ENCODE assay signal across 12 cellular contexts in genomic region chr12:122126713-122127597, GRCh38. TPM values are rescaled to one million over a fixed set of nuclear protein-coding genes. Genes with fewer than 3 reads are reported as not detected.
DNase-seq lines count a peak whose midpoint lies in the region; ATAC-seq and TF ChIP-seq lines count a peak whose summit lies in the region.
"Had no signal": no experiment of that assay in that cellular context is flagged by ENCODE, and none has a peak within 500 bp of the region (broad histone marks: within the 10 kb centered on the region; RNA-seq: fewer than 3 reads in every experiment).

No MANE protein-coding gene starts in this region.

- WGBS in spleen, 5 donors, result 82 to 91% (median 90%) methylated on average over 13 to 15 of the region's 15 CpGs

- H3K4me1 ChIP-seq in spleen, result peaks cover 6 to 48% (median 31%) of the 10 kb centered on the region in 6 donors

- TF ChIP-seq CTCF in VCaP (conservative IDR thresholded peaks at IDR 0.05) (peak; percentile 75), spleen (IDR thresholded peaks at IDR 0.05 in 8 of 11, conservative IDR thresholded peaks at IDR 0.05 in 3 of 11) (no peak)

- H3K36me3 ChIP-seq in spleen, result peaks cover 7 to 56% (median 46%) of the 10 kb centered on the region in 6 donors

- peak; percentile 28 for ATAC-seq in left ventricle myocardium superior
- no peak for ATAC-seq in HG03095 (IDR thresholded peaks at IDR 0.05; ENCODE audit: unreplicated experiment)
- ATAC-seq: HCT116 had no signal

- H3K27ac ChIP-seq in VCaP (peak overlapping the region; percentile 46), spleen (no peak overlapping the region)

- TF ChIP-seq POLR2A in spleen (IDR thresholded peaks at IDR 0.05), result no peak

- intact Hi-C loops in left ventricle myocardium superior (cut with micrococcal nuclease), result no loop called here
- intact Hi-C loops in spleen (cut with DNase I; ENCODE audit: low total_unique reads), result no loop called here

- DNase-seq in DMS 273 (lab: John Stamatoyannopoulos, UW; ENCODE audit: unreplicated experiment) (peak; percentile 10), DMS 273 treated with DMSO at 0.1 percent for 48 hours (lab: John Stamatoyannopoulos, UW) (no peak), left ventricle myocardium superior (peak; percentile 60), spleen (peak; percentile 51), D341Med (ENCODE audit: low spot score) (no peak)
- DNase-seq in stimulated activated CD8-positive, alpha-beta memory T cell treated with anti-CD3 and anti-CD28 coated beads, Interleukin-4, amount 100 ng/mL, for 48 hours, result no peak
- DNase-seq: colonic mucosa, GDM1 had no signal

- H3K9me3 ChIP-seq in spleen, result no peaks in the 10 kb centered on the region
- H3K9me3 ChIP-seq: colonic mucosa had no signal

- H3K27me3 ChIP-seq in spleen (replicated peaks in 1 of 7), result no peaks in the 10 kb centered on the region
- H3K27me3 ChIP-seq: colonic mucosa had no signal

- no peak overlapping the region for H3K4me3 ChIP-seq in spleen
- H3K4me3 ChIP-seq: colonic mucosa had no signal

RNA-seq across cellular contexts. Expression of gene IL31, which starts 47.1 kb away (rescaled TPM):
- not detected for total RNA-seq in left ventricle myocardium superior
- not detected for total RNA-seq in spleen
- not detected for polyA plus RNA-seq in spleen
- total RNA-seq: A172, colonic mucosa had no signal

RNA-seq across cellular contexts. Expression of gene MLXIP, which starts 48.4 kb away (rescaled TPM):
- total RNA-seq in left ventricle myocardium superior (30.2 TPM), spleen (10 to 100 TPM; 56.1 to 97.1 (median 79.7) TPM)
- 10 to 100 TPM in 2 of 3 donors, 1 to 10 TPM in 1; 7.8 to 28.3 (median 11.5) TPM for polyA plus RNA-seq in spleen

RNA-seq across cellular contexts. Expression of gene LRRC43, which starts 56.0 kb away (rescaled TPM):
- 1.4 TPM for total RNA-seq in left ventricle myocardium superior
- 1 to 10 TPM in 3 of 7 donors, under 1 TPM in 4; 0.37 to 5.2 (median 0.95) TPM for total RNA-seq in spleen
- polyA plus RNA-seq in spleen, result under 1 TPM; 0.13 to 0.24 (median 0.20) TPM
- total RNA-seq: A172 had no signal

Comparison
In these comparisons a context has a peak if more than half of its experiments do, and no peak if none do; other contexts are left out.
1. DNase-seq: peak in DMS 273 (single experiment), left ventricle myocardium superior (single experiment) and spleen (single experiment); none in DMS 273 treated with DMSO at 0.1 percent for 48 hours (single experiment), stimulated activated CD8-positive, alpha-beta memory T cell treated with anti-CD3 and anti-CD28 coated beads, Interleukin-4, amount 100 ng/mL, for 48 hours (single experiment) and D341Med (single experiment).